15 cellular contexts compared by ENCODE assay signal in genomic region chr22:23789121-23789520, GRCh38. TPM values are rescaled to one million over a fixed set of nuclear protein-coding genes. Genes with fewer than 3 reads are reported as not detected.
DNase-seq lines count a peak whose midpoint lies in the region; ATAC-seq and TF ChIP-seq lines count a peak whose summit lies in the region.
"Had no signal": no experiment of that assay in that cellular context is flagged by ENCODE, and none has a peak within 500 bp of the region (broad histone marks: within the 10 kb centered on the region; RNA-seq: fewer than 3 reads in every experiment).

No MANE protein-coding gene starts in this region.

- no peak overlapping the region for H2AFZ ChIP-seq in Karpas-422 (ENCODE audit: low read length)

- peak overlapping the region; percentile 91 for H3K4me3 Mint-ChIP-seq in activated CD8-positive, alpha-beta T cell treated with anti-CD3 and anti-CD28 coated beads, Interleukin-2, amount 10 ng/mL, durations not matched to agents 7 days and 5 days
- H3K4me3 Mint-ChIP-seq in neural crest cell: peak overlapping the region; percentile 96

- ATAC-seq in activated CD8-positive, alpha-beta T cell treated with anti-CD3 and anti-CD28 coated beads, Interleukin-2, amount 10 ng/mL, durations not matched to agents 7 days and 5 days: no peak
- ATAC-seq in HG03565 (IDR thresholded peaks at IDR 0.05; ENCODE audit: unreplicated experiment) (no peak), GM21447 (IDR thresholded peaks at IDR 0.05; ENCODE audit: unreplicated experiment) (no peak)
- ATAC-seq: left ventricle myocardium superior had no signal

- peaks cover 60% of the 10 kb centered on the region for H3K4me1 Mint-ChIP-seq in activated CD8-positive, alpha-beta T cell treated with anti-CD3 and anti-CD28 coated beads, Interleukin-2, amount 10 ng/mL, durations not matched to agents 7 days and 5 days (ENCODE audit: low read depth)
- H3K4me1 Mint-ChIP-seq in neural crest cell: peaks cover 31% of the 10 kb centered on the region

- DNase-seq in DMS53 (lab: John Stamatoyannopoulos, UW): peak; percentile 7
- DNase-seq in DMS53 treated with DMSO at 0.1 percent for 48 hours (lab: John Stamatoyannopoulos, UW; ENCODE audit: unreplicated experiment): no peak
- DNase-seq in Karpas-422: no peak
- DNase-seq in activated CD8-positive, alpha-beta T cell treated with anti-CD3 and anti-CD28 coated beads, Interleukin-2, amount 10 ng/mL, durations not matched to agents 7 days and 5 days: no peak
- DNase-seq in neural crest cell (ENCODE audit: low read depth, low spot score): no peak
- no peak for DNase-seq in HuH-7 (ENCODE audit: low spot score)
- DNase-seq: 8988T; amniotic stem cell; EL; left ventricle myocardium superior; stimulated activated CD4-positive, alpha-beta T cell treated with anti-CD3 and anti-CD28 coated beads, Interleukin-4, amount 100 ng/mL, for 4 hours had no signal

- peaks cover 35% of the 10 kb centered on the region for H3K36me3 Mint-ChIP-seq in activated CD8-positive, alpha-beta T cell treated with anti-CD3 and anti-CD28 coated beads, Interleukin-2, amount 10 ng/mL, durations not matched to agents 7 days and 5 days (ENCODE audit: low read depth)
- peaks cover 5% of the 10 kb centered on the region for H3K36me3 Mint-ChIP-seq in neural crest cell (ENCODE audit: low read depth)

- H3K9me2 ChIP-seq in Karpas-422 (replicated peaks; ENCODE audit: insufficient read depth, low read length): no peaks in the 10 kb centered on the region

- H3K27ac Mint-ChIP-seq in activated CD8-positive, alpha-beta T cell treated with anti-CD3 and anti-CD28 coated beads, Interleukin-2, amount 10 ng/mL, durations not matched to agents 7 days and 5 days: no peak overlapping the region
- H3K27ac Mint-ChIP-seq in neural crest cell (ENCODE audit: unreplicated experiment): no peak overlapping the region

- H3K79me2 ChIP-seq in Karpas-422 (ENCODE audit: low read length): peaks cover 59% of the 10 kb centered on the region

- H3K4me1 ChIP-seq in Karpas-422 (ENCODE audit: low read length): peaks cover 33% of the 10 kb centered on the region

- no peak overlapping the region for H3K4me3 ChIP-seq in Karpas-422 (ENCODE audit: low read length)

- H3K27me3 Mint-ChIP-seq in activated CD8-positive, alpha-beta T cell treated with anti-CD3 and anti-CD28 coated beads, Interleukin-2, amount 10 ng/mL, durations not matched to agents 7 days and 5 days (ENCODE audit: low read depth): no peaks in the 10 kb centered on the region
- no peaks in the 10 kb centered on the region for H3K27me3 Mint-ChIP-seq in neural crest cell (ENCODE audit: low read depth)

- no peaks in the 10 kb centered on the region for H3K9me3 Mint-ChIP-seq in activated CD8-positive, alpha-beta T cell treated with anti-CD3 and anti-CD28 coated beads, Interleukin-2, amount 10 ng/mL, durations not matched to agents 7 days and 5 days (ENCODE audit: insufficient read depth)
- no peaks in the 10 kb centered on the region for H3K9me3 Mint-ChIP-seq in neural crest cell

- peak overlapping the region; percentile 100 for H3K4me2 ChIP-seq in Karpas-422 (ENCODE audit: low read depth, low read length, poor library complexity, severe bottlenecking)

- peaks cover 37% of the 10 kb centered on the region; the same call in 1 of the 2 replicates for H3K36me3 ChIP-seq in Karpas-422 (ENCODE audit: insufficient read depth, low read length)

- TF ChIP-seq CTCF in neural crest cell (conservative IDR thresholded peaks at IDR 0.05): no peak

- H3K27ac ChIP-seq in Karpas-422 (ENCODE audit: low read length): peak overlapping the region; percentile 92

- CTCF ChIA-PET in activated CD8-positive, alpha-beta T cell treated with anti-CD3 and anti-CD28 coated beads, Interleukin-2, amount 10 ng/mL, durations not matched to agents 7 days and 5 days (lab: Charles Lee): interaction anchor here (1.0 to 2.1 kb wide), 4 partner anchors 17 to 105 kb away, joined by 3 to 8 read pairs (median 3); partner anchors contain the start of genes MIF and MMP11

- peaks cover 37% of the 10 kb centered on the region for H4K20me1 ChIP-seq in Karpas-422 (ENCODE audit: insufficient read depth, low read depth, low read length)

- peak overlapping the region; percentile 3 for H3K9ac ChIP-seq in Karpas-422 (ENCODE audit: low read length)

- no peaks in the 10 kb centered on the region for H3K27me3 ChIP-seq in Karpas-422 (ENCODE audit: low read length)

- H3K9me3 ChIP-seq in Karpas-422 (ENCODE audit: low read length): no peaks in the 10 kb centered on the region

- POLR2A ChIA-PET in activated CD8-positive, alpha-beta T cell treated with anti-CD3 and anti-CD28 coated beads, Interleukin-2, amount 10 ng/mL, durations not matched to agents 7 days and 5 days (lab: Charles Lee): interaction anchor here (2.5 kb wide), 1 partner anchor 31 kb away, joined by 12 read pairs; no protein-coding TSS in a partner anchor

RNA-seq across cellular contexts. Expression of gene SMARCB1, which starts 2.4 kb away (rescaled TPM):
- 400 and 531 TPM in 2 replicates for total RNA-seq in Karpas-422 (2014; rRNA removed; shearing (Covaris generic); ENCODE audit: low replicate concordance)
- total RNA-seq in activated CD8-positive, alpha-beta T cell treated with anti-CD3 and anti-CD28 coated beads, Interleukin-2, amount 10 ng/mL, durations not matched to agents 7 days and 5 days: 100 to 1,000 TPM; 112 to 113 TPM
- total RNA-seq in neural crest cell: 222 and 244 TPM in 2 replicates

RNA-seq across cellular contexts. Expression of gene MMP11, which starts 16.5 kb away (rescaled TPM):
- total RNA-seq in Karpas-422 (2014; rRNA removed; shearing (Covaris generic); ENCODE audit: low replicate concordance): 48.2 and 84.2 TPM in 2 replicates
- under 1 TPM; 0.42 to 0.55 TPM for total RNA-seq in activated CD8-positive, alpha-beta T cell treated with anti-CD3 and anti-CD28 coated beads, Interleukin-2, amount 10 ng/mL, durations not matched to agents 7 days and 5 days
- total RNA-seq in neural crest cell: 10.8 and 11.2 TPM in 2 replicates

RNA-seq across cellular contexts. Expression of gene CHCHD10, which starts 21.3 kb away (rescaled TPM):
- total RNA-seq in Karpas-422 (2014; rRNA removed; shearing (Covaris generic); ENCODE audit: low replicate concordance): 115 and 220 TPM in 2 replicates
- 100 to 1,000 TPM; 134 to 140 TPM for total RNA-seq in activated CD8-positive, alpha-beta T cell treated with anti-CD3 and anti-CD28 coated beads, Interleukin-2, amount 10 ng/mL, durations not matched to agents 7 days and 5 days
- 35.8 and 38.8 TPM in 2 replicates for total RNA-seq in neural crest cell

RNA-seq across cellular contexts. Expression of gene C22orf15, which starts 26.3 kb away (rescaled TPM):
- total RNA-seq in Karpas-422 (2014; rRNA removed; shearing (Covaris generic); ENCODE audit: low replicate concordance): not detected in 2 replicates
- 1 to 10 TPM in 1 of 2 experiments, under 1 TPM in 1; 0.81 to 1.4 TPM for total RNA-seq in activated CD8-positive, alpha-beta T cell treated with anti-CD3 and anti-CD28 coated beads, Interleukin-2, amount 10 ng/mL, durations not matched to agents 7 days and 5 days
- total RNA-seq in neural crest cell: 0.41 and 0.79 TPM in 2 replicates
- total RNA-seq: frontal cortex, left ventricle myocardium superior had no signal

RNA-seq across cellular contexts. Expression of gene VPREB3, which starts 34.9 kb away (rescaled TPM):
- total RNA-seq in Karpas-422 (2014; rRNA removed; shearing (Covaris generic); ENCODE audit: low replicate concordance): 321 and 642 TPM in 2 replicates
- total RNA-seq in activated CD8-positive, alpha-beta T cell treated with anti-CD3 and anti-CD28 coated beads, Interleukin-2, amount 10 ng/mL, durations not matched to agents 7 days and 5 days: not detected
- total RNA-seq in neural crest cell: not detected in 2 replicates
- total RNA-seq: frontal cortex, pulmonary artery endothelial cell had no signal
